Comparison of ENCODE assay signal across 41 cellular contexts in genomic region chr17:39841202-39841601, GRCh38. TPM values are rescaled to one million over a fixed set of nuclear protein-coding genes. Genes with fewer than 3 reads are reported as not detected.
DNase-seq lines count a peak whose midpoint lies in the region; ATAC-seq lines count a peak whose summit lies in the region.
"Had no signal": no experiment of that assay in that cellular context is flagged by ENCODE, and none has a peak within 500 bp of the region (broad histone marks: within the 10 kb centered on the region; RNA-seq: fewer than 3 reads in every experiment).

No MANE protein-coding gene starts in this region.

- H3K36me3 Mint-ChIP-seq in stimulated activated naive CD8-positive, alpha-beta T cell treated with anti-CD3 and anti-CD28 coated beads, Interleukin-15, Interleukin-2, amounts not matched to agents 100 ng/mL and 50 ng/mL, for 24 hours (ENCODE audit: low read depth), result peaks cover 87% of the 10 kb centered on the region
- peaks cover 37% of the 10 kb centered on the region for H3K36me3 Mint-ChIP-seq in activated naive CD8-positive, alpha-beta T cell

- no peaks in the 10 kb centered on the region for H3K27me3 Mint-ChIP-seq in stimulated activated naive CD8-positive, alpha-beta T cell treated with anti-CD3 and anti-CD28 coated beads, Interleukin-15, Interleukin-2, amounts not matched to agents 100 ng/mL and 50 ng/mL, for 24 hours
- H3K27me3 Mint-ChIP-seq in stimulated activated naive CD8-positive, alpha-beta T cell treated with anti-CD3 and anti-CD28 coated beads, Interleukin-15, amount 100 ng/mL, for 72 hours, result no peaks in the 10 kb centered on the region
- no peaks in the 10 kb centered on the region for H3K27me3 Mint-ChIP-seq in activated naive CD8-positive, alpha-beta T cell
- H3K27me3 Mint-ChIP-seq: activated CD4-positive, alpha-beta memory T cell treated with anti-CD3 and anti-CD28 coated beads for 36 hours had no signal

- H3K27ac Mint-ChIP-seq in stimulated activated naive CD8-positive, alpha-beta T cell treated with anti-CD3 and anti-CD28 coated beads, Interleukin-15, Interleukin-2, amounts not matched to agents 100 ng/mL and 50 ng/mL, for 24 hours, result peak overlapping the region; percentile 64
- no peak overlapping the region for H3K27ac Mint-ChIP-seq in stimulated activated naive CD8-positive, alpha-beta T cell treated with anti-CD3 and anti-CD28 coated beads, Interleukin-15, amount 100 ng/mL, for 72 hours
- H3K27ac Mint-ChIP-seq in activated naive CD8-positive, alpha-beta T cell, result peak overlapping the region; percentile 75
- H3K27ac Mint-ChIP-seq: activated CD4-positive, alpha-beta memory T cell treated with anti-CD3 and anti-CD28 coated beads for 36 hours; dendritic cell treated with granulocyte-macrophage colony-stimulating factor and Interleukin-4, amounts not matched to agents 40 ng/mL and 50 ng/mL, for 4 days; endodermal cell; nephron progenitor cell; T-helper 1 cell treated with Interleukin-12 subunit alpha and Interleukin-12 subunit beta and Interleukin-4 antibody, amounts not matched to agents 30 μg/mL and 1 μg/mL, for 36 hours had no signal

- peaks cover 17% of the 10 kb centered on the region for H3K9me3 Mint-ChIP-seq in stimulated activated naive CD8-positive, alpha-beta T cell treated with anti-CD3 and anti-CD28 coated beads, Interleukin-15, Interleukin-2, amounts not matched to agents 100 ng/mL and 50 ng/mL, for 24 hours
- peaks cover 11 to 12% of the 10 kb centered on the region in 2 donors for H3K9me3 Mint-ChIP-seq in stimulated activated naive CD8-positive, alpha-beta T cell treated with anti-CD3 and anti-CD28 coated beads, Interleukin-15, amount 100 ng/mL, for 72 hours
- H3K9me3 Mint-ChIP-seq in activated naive CD8-positive, alpha-beta T cell (ENCODE audit: low read depth), result peaks cover 7% of the 10 kb centered on the region

- H3K4me3 Mint-ChIP-seq in stimulated activated naive CD8-positive, alpha-beta T cell treated with anti-CD3 and anti-CD28 coated beads, Interleukin-15, Interleukin-2, amounts not matched to agents 100 ng/mL and 50 ng/mL, for 24 hours, result no peak overlapping the region
- no peak overlapping the region for H3K4me3 Mint-ChIP-seq in stimulated activated naive CD8-positive, alpha-beta T cell treated with anti-CD3 and anti-CD28 coated beads, Interleukin-15, amount 100 ng/mL, for 72 hours
- H3K4me3 Mint-ChIP-seq in activated naive CD8-positive, alpha-beta T cell, result peak overlapping the region; percentile 38
- H3K4me3 Mint-ChIP-seq: activated CD4-positive, alpha-beta memory T cell treated with anti-CD3 and anti-CD28 coated beads for 36 hours; dendritic cell treated with granulocyte-macrophage colony-stimulating factor and Interleukin-4, amounts not matched to agents 40 ng/mL and 50 ng/mL, for 4 days; endodermal cell; nephron progenitor cell; T-helper 1 cell treated with Interleukin-12 subunit alpha and Interleukin-12 subunit beta and Interleukin-4 antibody, amounts not matched to agents 30 μg/mL and 1 μg/mL, for 36 hours had no signal

- ATAC-seq in stimulated activated naive CD8-positive, alpha-beta T cell treated with anti-CD3 and anti-CD28 coated beads, Interleukin-15, amount 100 ng/mL, for 72 hours, result no peak
- ATAC-seq in HG02884 (IDR thresholded peaks at IDR 0.05; ENCODE audit: unreplicated experiment) (no peak), GM18868 (IDR thresholded peaks at IDR 0.05; ENCODE audit: unreplicated experiment) (no peak)
- ATAC-seq: activated CD4-positive, CD25-positive, alpha-beta regulatory T cell treated with anti-CD3 and anti-CD28 coated beads, Interleukin-2, amount 50 U/mL, for 24 hours; HCT116; heart left ventricle; PC-3 had no signal

- H3K4me1 Mint-ChIP-seq in stimulated activated naive CD8-positive, alpha-beta T cell treated with anti-CD3 and anti-CD28 coated beads, Interleukin-15, Interleukin-2, amounts not matched to agents 100 ng/mL and 50 ng/mL, for 24 hours (ENCODE audit: low read depth), result peaks cover 78% of the 10 kb centered on the region
- H3K4me1 Mint-ChIP-seq in stimulated activated naive CD8-positive, alpha-beta T cell treated with anti-CD3 and anti-CD28 coated beads, Interleukin-15, amount 100 ng/mL, for 72 hours, result peaks cover 62% of the 10 kb centered on the region
- H3K4me1 Mint-ChIP-seq in activated naive CD8-positive, alpha-beta T cell (ENCODE audit: low read depth), result peaks cover 66% of the 10 kb centered on the region
- H3K4me1 Mint-ChIP-seq: endodermal cell, nephron progenitor cell had no signal

- DNase-seq in stimulated activated naive CD8-positive, alpha-beta T cell treated with anti-CD3 and anti-CD28 coated beads, Interleukin-15, amount 100 ng/mL, for 72 hours, result no peak
- peak; percentile 8 for DNase-seq in myocyte (ENCODE audit: low read depth)
- no peak for DNase-seq in Ammon's horn (ENCODE audit: low spot score)
- DNase-seq in DMS114 treated with DMSO at 0.1 percent for 48 hours (lab: John Stamatoyannopoulos, UW; ENCODE audit: unreplicated experiment), result no peak
- DNase-seq: activated CD4-positive, alpha-beta memory T cell treated with anti-CD3 and anti-CD28 coated beads for 36 hours; activated CD8-positive, alpha-beta memory T cell treated with anti-CD3 and anti-CD28 coated beads, Interleukin-2, amount 50 U/mL, for 48 hours; activated gamma-delta T cell; AML-193; central memory CD4-positive, alpha-beta T cell; DMS53; endodermal cell; heart left ventricle; Karpas-422; kidney; midbrain; NCI-H1417; NCI-H2029; NCI-H226; NCI-H526 treated with DMSO at 0.1 percent for 48 hours; nephron progenitor cell; PC-3; SK-N-SH; stimulated activated CD4-positive, alpha-beta T cell treated with anti-CD3 and anti-CD28 coated beads, Interleukin-15, amount 100 ng/mL, for 24 hours; stimulated activated CD4-positive, alpha-beta T cell treated with anti-CD3 and anti-CD28 coated beads, Interleukin-4, amount 100 ng/mL, for 4 hours had no signal

RNA-seq across cellular contexts. Expression of gene IKZF3, which starts 22.9 kb away (rescaled TPM):
- total RNA-seq in myocyte, result not detected in 2 replicates
- not detected for polyA plus RNA-seq in myocyte (2012)
- total RNA-seq: A673, G401, osteoblast, PC-3 had no signal
- polyA plus RNA-seq: SK-N-SH had no signal

RNA-seq across cellular contexts. Expression of gene ZPBP2, which starts 26.8 kb away (rescaled TPM):
- not detected in 2 replicates for total RNA-seq in myocyte
- not detected for polyA plus RNA-seq in myocyte (2012)
- total RNA-seq: A673, endodermal cell, fibroblast of villous mesenchyme, G401, heart left ventricle, kidney, liver, osteoblast, PC-3, suprapubic skin, urinary bladder had no signal
- polyA plus RNA-seq: adipose tissue, esophagus, heart left ventricle, liver, SK-N-SH had no signal

Comparison
In these comparisons a context has a peak if more than half of its experiments do, and no peak if none do; other contexts are left out.
1. H3K27ac Mint-ChIP-seq: peak in stimulated activated naive CD8-positive, alpha-beta T cell treated with anti-CD3 and anti-CD28 coated beads, Interleukin-15, Interleukin-2, amounts not matched to agents 100 ng/mL and 50 ng/mL, for 24 hours (single experiment) and activated naive CD8-positive, alpha-beta T cell (single experiment); none in stimulated activated naive CD8-positive, alpha-beta T cell treated with anti-CD3 and anti-CD28 coated beads, Interleukin-15, amount 100 ng/mL, for 72 hours (0 of 2).